In genomic region chr6:122746708-122747107, GRCh38 we compare ENCODE assay signal across 25 cellular contexts. TPM values are rescaled to one million over a fixed set of nuclear protein-coding genes. Genes with fewer than 3 reads are reported as not detected.
DNase-seq lines count a peak whose midpoint lies in the region; ATAC-seq and TF ChIP-seq lines count a peak whose summit lies in the region.
"Had no signal": no experiment of that assay in that cellular context is flagged by ENCODE, and none has a peak within 500 bp of the region (broad histone marks: within the 10 kb centered on the region; RNA-seq: fewer than 3 reads in every experiment).

No MANE protein-coding gene starts in this region.

- H3K9me3 Mint-ChIP-seq in neural crest cell = peaks cover 10% of the 10 kb centered on the region
- H3K9me3 Mint-ChIP-seq: CD4-positive, alpha-beta T cell had no signal

- H3K27me3 Mint-ChIP-seq in neural crest cell (ENCODE audit: low read depth) = no peaks in the 10 kb centered on the region
- H3K27me3 Mint-ChIP-seq: B cell; CD4-positive, alpha-beta T cell had no signal

- TF ChIP-seq CTCF in lower lobe of right lung (IDR thresholded peaks at IDR 0.05) (no peak), neural crest cell (conservative IDR thresholded peaks at IDR 0.05) (no peak)

- intact Hi-C loops in lower lobe of right lung (cut with DNase I) = no loop called here

- peaks cover 9% of the 10 kb centered on the region for H3K36me3 Mint-ChIP-seq in neural crest cell (ENCODE audit: low read depth)
- H3K36me3 Mint-ChIP-seq: CD8-positive, alpha-beta T cell had no signal

- peak; percentile 8 for DNase-seq in DMS79 treated with DMSO at 0.1 percent for 48 hours (lab: John Stamatoyannopoulos, UW)
- no peak for DNase-seq in DMS79 (lab: John Stamatoyannopoulos, UW)
- DNase-seq in lower lobe of right lung = peak; percentile 59
- DNase-seq in neural crest cell (ENCODE audit: low read depth, low spot score) = no peak
- DNase-seq in stimulated activated naive CD4-positive, alpha-beta T cell treated with Interleukin-2 at 50 U/mL for 16 hours (lab: John Stamatoyannopoulos, UW) = no peak
- no peak for DNase-seq in stimulated activated CD4-positive, alpha-beta T cell treated with anti-CD3 and anti-CD28 coated beads, Interleukin-2, amount 100 ng/mL, for 24 hours
- DNase-seq in epidermal melanocyte (ENCODE audit: insufficient read length, low spot score) = no peak
- DNase-seq: AML-193; Caco-2; CD4-positive, alpha-beta T cell; CD8-positive, alpha-beta T cell; DMS 273 treated with DMSO at 0.1 percent for 48 hours; DMS153; DMS53; DND-41; EL; GDM1 had no signal

- no peaks in the 10 kb centered on the region for H3K36me3 ChIP-seq in lower lobe of right lung
- H3K36me3 ChIP-seq: BLaER1 treated with 17β-estradiol and CSF1 and Interleukin-3, amounts not matched to agents 10 nM and 100 nM had no signal

- peak overlapping the region; percentile 60 for H3K27ac Mint-ChIP-seq in neural crest cell (ENCODE audit: unreplicated experiment)
- H3K27ac Mint-ChIP-seq: B cell; CD4-positive, alpha-beta T cell; CD8-positive, alpha-beta T cell had no signal

- no peak overlapping the region for H3K4me3 Mint-ChIP-seq in neural crest cell
- H3K4me3 Mint-ChIP-seq: B cell; CD4-positive, alpha-beta T cell; CD8-positive, alpha-beta T cell had no signal

- H3K9me3 ChIP-seq in lower lobe of right lung = no peaks in the 10 kb centered on the region
- H3K9me3 ChIP-seq: A549, Caco-2 had no signal

- peak in 1 of 2 donors; percentile 41 for ATAC-seq in lower lobe of right lung
- ATAC-seq: A549; CD8-positive, alpha-beta T cell; GM12878 had no signal

- H3K27ac ChIP-seq in lower lobe of right lung = no peak overlapping the region
- H3K27ac ChIP-seq: 22Rv1; A549; BLaER1 treated with 17β-estradiol and CSF1 and Interleukin-3, amounts not matched to agents 10 nM and 100 nM; C4-2B had no signal

- H3K4me1 ChIP-seq in lower lobe of right lung = no peaks in the 10 kb centered on the region
- H3K4me1 ChIP-seq: A549 had no signal

- H3K4me1 Mint-ChIP-seq in neural crest cell = peaks cover 12% of the 10 kb centered on the region

- H3K4me3 ChIP-seq in lower lobe of right lung = no peak overlapping the region
- H3K4me3 ChIP-seq: A549; BLaER1 treated with 17β-estradiol and CSF1 and Interleukin-3, amounts not matched to agents 10 nM and 100 nM; GM12878 had no signal

- no peaks in the 10 kb centered on the region for H3K27me3 ChIP-seq in lower lobe of right lung (ENCODE audit: low read depth)
- H3K27me3 ChIP-seq: BLaER1 treated with 17β-estradiol and CSF1 and Interleukin-3, amounts not matched to agents 10 nM and 100 nM had no signal

RNA-seq across cellular contexts. Expression of gene FABP7, which starts 32.8 kb away (rescaled TPM):
- total RNA-seq in lower lobe of right lung (not detected), neural crest cell (246 and 256 TPM in 2 replicates)
- total RNA-seq: B cell; Caco-2; CD4-positive, alpha-beta T cell; CD8-positive, alpha-beta T cell; Daoy; G401; GM12878 had no signal

RNA-seq across cellular contexts. Expression of gene SMPDL3A, which starts 42.4 kb away (rescaled TPM):
- 17.9 TPM for total RNA-seq in lower lobe of right lung
- total RNA-seq in neural crest cell = 3.3 and 3.6 TPM in 2 replicates
- total RNA-seq: CD8-positive, alpha-beta T cell had no signal

Comparison
In these comparisons a context has a peak if more than half of its experiments do, and no peak if none do; other contexts are left out.
1. DNase-seq: peak in DMS79 treated with DMSO at 0.1 percent for 48 hours (single experiment) and lower lobe of right lung (single experiment); none in DMS79 (single experiment), neural crest cell (single experiment), stimulated activated naive CD4-positive, alpha-beta T cell treated with Interleukin-2 at 50 U/mL for 16 hours (single experiment), stimulated activated CD4-positive, alpha-beta T cell treated with anti-CD3 and anti-CD28 coated beads, Interleukin-2, amount 100 ng/mL, for 24 hours (0 of 2) and epidermal melanocyte (single experiment).
2. RNA of gene FABP7, which starts 32.8 kb away (total RNA-seq): 246 to 256 TPM in neural crest cell; not detected in lower lobe of right lung (single experiment); every median in the first group is over 100 times any median in the second.